In the genomic region with DNA sequence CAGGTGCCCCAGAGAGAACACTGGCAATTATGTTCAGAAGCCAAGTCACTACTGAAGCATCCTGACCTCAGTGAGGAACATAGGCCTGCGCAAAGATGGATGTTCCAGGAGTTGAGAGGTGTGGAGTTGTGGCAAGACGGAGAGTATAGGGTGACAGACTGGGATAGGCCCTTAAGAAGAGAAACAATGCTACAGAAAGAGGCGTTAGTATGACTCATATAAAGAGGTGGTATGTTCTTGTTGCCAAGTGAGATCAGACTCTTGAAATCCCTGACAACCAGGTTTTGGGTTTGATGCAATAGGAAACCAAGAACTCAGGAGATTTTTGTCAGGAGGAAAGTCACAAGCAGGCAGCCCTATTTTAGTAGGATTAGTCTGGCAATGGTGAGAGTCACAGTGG, we compare ENCODE assay signal across 27 cellular contexts.
DNase-seq lines count a peak whose midpoint lies in the region; ATAC-seq and TF ChIP-seq lines count a peak whose summit lies in the region.
"Had no signal": no experiment of that assay in that cellular context is flagged by ENCODE, and none has a peak within 500 bp of the region (broad histone marks: within the 10 kb centered on the region; RNA-seq: fewer than 3 reads in every experiment).

No MANE protein-coding gene starts in this region.

- no peak overlapping the region for H3K27ac ChIP-seq in SJCRH30
- H3K27ac ChIP-seq: adrenal gland, colonic mucosa, sigmoid colon, tibial artery, VCaP had no signal

- H3K4me1 Mint-ChIP-seq in stimulated activated naive CD8-positive, alpha-beta T cell treated with anti-CD3 and anti-CD28 coated beads, Interleukin-15, amount 100 ng/mL, for 72 hours, result no peaks in the 10 kb centered on the region
- H3K4me1 Mint-ChIP-seq: activated CD4-positive, alpha-beta memory T cell treated with anti-CD3 and anti-CD28 coated beads, Interleukin-2, amount 10 ng/mL, durations not matched to agents 7 days and 5 days; B cell; T-cell had no signal

- no peaks in the 10 kb centered on the region for H3K27me3 ChIP-seq in SJCRH30
- H3K27me3 ChIP-seq: adrenal gland, colonic mucosa, heart left ventricle, MG63, sigmoid colon, tibial artery had no signal

- no peak overlapping the region for H3K4me3 Mint-ChIP-seq in stimulated activated naive CD8-positive, alpha-beta T cell treated with anti-CD3 and anti-CD28 coated beads, Interleukin-15, amount 100 ng/mL, for 72 hours
- H3K4me3 Mint-ChIP-seq: activated CD4-positive, alpha-beta memory T cell treated with anti-CD3 and anti-CD28 coated beads, Interleukin-2, amount 10 ng/mL, durations not matched to agents 7 days and 5 days; B cell; mesothelial cell of epicardium; neural crest cell; T-cell had no signal

- H3K36me3 Mint-ChIP-seq in activated naive CD4-positive, alpha-beta T cell treated with anti-CD3 and anti-CD28 coated beads, Interleukin-2, amount 50 U/mL, for 72 hours, result no peaks in the 10 kb centered on the region
- H3K36me3 Mint-ChIP-seq: mesothelial cell of epicardium, T-cell had no signal

- TF ChIP-seq CTCF in epithelial cell of proximal tubule (conservative IDR thresholded peaks at IDR 0.05; ENCODE audit: low read depth, low read length) (no peak), retinal pigment epithelial cell (conservative IDR thresholded peaks at IDR 0.05; ENCODE audit: low read depth, low read length) (no peak)

- DNase-seq in M059J (ENCODE audit: low read depth) (peak; percentile 75), SJCRH30 (peak; percentile 26 to 53), epithelial cell of proximal tubule (ENCODE audit: low read depth) (peak; percentile 23), retinal pigment epithelial cell (ENCODE audit: low read depth) (peak; percentile 80), NCI-H345 (lab: John Stamatoyannopoulos, UW) (no peak), RPMI8226 (no peak)
- DNase-seq in activated naive CD4-positive, alpha-beta T cell treated with anti-CD3 and anti-CD28 coated beads, Interleukin-2, amount 50 U/mL, for 72 hours (ENCODE audit: low spot score in 2 of 2), result no peak
- no peak for DNase-seq in stimulated activated naive CD8-positive, alpha-beta T cell treated with anti-CD3 and anti-CD28 coated beads, Interleukin-15, amount 100 ng/mL, for 72 hours
- DNase-seq: activated CD4-positive, alpha-beta memory T cell treated with anti-CD3 and anti-CD28 coated beads, Interleukin-2, amount 10 ng/mL, durations not matched to agents 7 days and 5 days; adrenal gland; Calu3; colonic mucosa; GDM1; heart left ventricle; MG63; NCI-H1694 treated with DMSO at 0.1 percent for 48 hours; NCI-H82; sigmoid colon; stimulated activated CD4-positive, alpha-beta T cell treated with anti-CD3 and anti-CD28 coated beads, Interleukin-4, amount 100 ng/mL, for 24 hours; stimulated activated CD8-positive, alpha-beta memory T cell treated with anti-CD3 and anti-CD28 coated beads, Interleukin-4, amount 100 ng/mL, for 48 hours; T-cell; tibial artery had no signal

- no peak overlapping the region for H3K27ac Mint-ChIP-seq in activated naive CD4-positive, alpha-beta T cell treated with anti-CD3 and anti-CD28 coated beads, Interleukin-2, amount 50 U/mL, for 72 hours
- no peak overlapping the region for H3K27ac Mint-ChIP-seq in stimulated activated naive CD8-positive, alpha-beta T cell treated with anti-CD3 and anti-CD28 coated beads, Interleukin-15, amount 100 ng/mL, for 72 hours
- H3K27ac Mint-ChIP-seq: activated CD4-positive, alpha-beta memory T cell treated with anti-CD3 and anti-CD28 coated beads, Interleukin-2, amount 10 ng/mL, durations not matched to agents 7 days and 5 days; B cell; mesothelial cell of epicardium; T-cell had no signal

- no peaks in the 10 kb centered on the region for H3K36me3 ChIP-seq in SJCRH30
- H3K36me3 ChIP-seq: adrenal gland, colonic mucosa, heart left ventricle, MG63, sigmoid colon, tibial artery had no signal

- no peak for ATAC-seq in activated naive CD4-positive, alpha-beta T cell treated with anti-CD3 and anti-CD28 coated beads, Interleukin-2, amount 50 U/mL, for 72 hours
- no peak for ATAC-seq in stimulated activated naive CD8-positive, alpha-beta T cell treated with anti-CD3 and anti-CD28 coated beads, Interleukin-15, amount 100 ng/mL, for 72 hours
- ATAC-seq: HCT116, heart left ventricle, T-cell had no signal

- no peaks in the 10 kb centered on the region for H3K9me3 ChIP-seq in SJCRH30 (replicated peaks)
- H3K9me3 ChIP-seq: adrenal gland, colonic mucosa, heart left ventricle, MG63, sigmoid colon, tibial artery had no signal

- H3K9me3 Mint-ChIP-seq in activated naive CD4-positive, alpha-beta T cell treated with anti-CD3 and anti-CD28 coated beads, Interleukin-2, amount 50 U/mL, for 72 hours, result peaks cover 10% of the 10 kb centered on the region in 2 donors
- H3K9me3 Mint-ChIP-seq in stimulated activated naive CD8-positive, alpha-beta T cell treated with anti-CD3 and anti-CD28 coated beads, Interleukin-15, amount 100 ng/mL, for 72 hours, result peaks cover 2 to 6% of the 10 kb centered on the region in 2 donors
- H3K9me3 Mint-ChIP-seq: mesothelial cell of epicardium, neural crest cell had no signal

- H3K4me3 ChIP-seq in SJCRH30 (no peak overlapping the region), epithelial cell of proximal tubule (ENCODE audit: low read depth, low read length) (no peak overlapping the region), retinal pigment epithelial cell (ENCODE audit: low read length) (no peak overlapping the region)
- H3K4me3 ChIP-seq: adrenal gland, colonic mucosa, heart left ventricle, MG63, sigmoid colon, tibial artery had no signal

- H3K27me3 Mint-ChIP-seq in stimulated activated naive CD8-positive, alpha-beta T cell treated with anti-CD3 and anti-CD28 coated beads, Interleukin-15, amount 100 ng/mL, for 72 hours, result no peaks in the 10 kb centered on the region
- H3K27me3 Mint-ChIP-seq: activated CD4-positive, alpha-beta memory T cell treated with anti-CD3 and anti-CD28 coated beads, Interleukin-2, amount 10 ng/mL, durations not matched to agents 7 days and 5 days; B cell; T-cell had no signal

- H3K4me1 ChIP-seq in SJCRH30, result peaks cover 5% of the 10 kb centered on the region; the same call in 1 of the 2 replicates
- H3K4me1 ChIP-seq: adrenal gland, colonic mucosa, sigmoid colon, tibial artery had no signal

Comparison
In these comparisons a context has a peak if more than half of its experiments do, and no peak if none do; other contexts are left out.
1. DNase-seq: peak in M059J (single experiment), SJCRH30 (2 of 2), epithelial cell of proximal tubule (single experiment) and retinal pigment epithelial cell (single experiment); none in activated naive CD4-positive, alpha-beta T cell treated with anti-CD3 and anti-CD28 coated beads, Interleukin-2, amount 50 U/mL, for 72 hours (0 of 2), NCI-H345 (single experiment), stimulated activated naive CD8-positive, alpha-beta T cell treated with anti-CD3 and anti-CD28 coated beads, Interleukin-15, amount 100 ng/mL, for 72 hours (0 of 2) and RPMI8226 (single experiment).